In genomic region chr4:2186133-2186864, GRCh38 we compare ENCODE assay signal across 9 cellular contexts. TPM values are rescaled to one million over a fixed set of nuclear protein-coding genes. Genes with fewer than 3 reads are reported as not detected.
DNase-seq lines count a peak whose midpoint lies in the region; TF ChIP-seq lines count a peak whose summit lies in the region.
"Had no signal": no experiment of that assay in that cellular context is flagged by ENCODE, and none has a peak within 500 bp of the region (broad histone marks: within the 10 kb centered on the region; RNA-seq: fewer than 3 reads in every experiment).

No MANE protein-coding gene starts in this region.

- H3K4ac ChIP-seq in trophoblast cell (ENCODE audit: low read depth, low read length) = no peak overlapping the region

- H2AFZ ChIP-seq in trophoblast cell (ENCODE audit: insufficient read depth, low read length, poor library complexity) = no peak overlapping the region

- H4K8ac ChIP-seq in trophoblast cell (ENCODE audit: low read depth, low read length) = no peak overlapping the region

- no peak overlapping the region for H3K14ac ChIP-seq in trophoblast cell (ENCODE audit: low read length)

- H3K9me3 ChIP-seq in colonic mucosa (no peaks in the 10 kb centered on the region), trophoblast cell (ENCODE audit: insufficient read depth, low read depth, low read length) (no peaks in the 10 kb centered on the region)

- H3K36me3 ChIP-seq in colonic mucosa (no peaks in the 10 kb centered on the region), trophoblast cell (ENCODE audit: control insufficient read depth in 1 of 2, insufficient read depth in 2 of 2, low read length in 2 of 2) (no peaks in the 10 kb centered on the region)

- no peak overlapping the region for H3K18ac ChIP-seq in trophoblast cell (ENCODE audit: low read length)

- H3K27ac ChIP-seq in colonic mucosa (no peak overlapping the region), trophoblast cell (ENCODE audit: low read depth, low read length) (no peak overlapping the region)

- no peak overlapping the region for H3K4me2 ChIP-seq in trophoblast cell (ENCODE audit: low read length)

- no peaks in the 10 kb centered on the region for H3K79me2 ChIP-seq in trophoblast cell (ENCODE audit: control insufficient read depth, insufficient read depth, low read length, poor library complexity)

- H4K91ac ChIP-seq in trophoblast cell (ENCODE audit: low read depth, low read length) = no peak overlapping the region

- H3K27me3 ChIP-seq in colonic mucosa (no peaks in the 10 kb centered on the region), trophoblast cell (ENCODE audit: insufficient read depth, low read length) (no peaks in the 10 kb centered on the region)

- DNase-seq in DMS 273 (lab: John Stamatoyannopoulos, UW; ENCODE audit: unreplicated experiment) (peak; percentile 44), DMS 273 treated with DMSO at 0.1 percent for 48 hours (lab: John Stamatoyannopoulos, UW) (no peak), NCI-H460 (ENCODE audit: extremely low read depth, low read depth) (peak; percentile 25), colonic mucosa (no peak), trophoblast cell (peak; percentile 37 to 75), NCI-H187 (lab: John Stamatoyannopoulos, UW) (no peak), globus pallidus (ENCODE audit: low spot score) (no peak), retina (no peak)
- DNase-seq: effector memory CD8-positive, alpha-beta T cell had no signal

- no peak overlapping the region for H2BK12ac ChIP-seq in trophoblast cell (ENCODE audit: low read length)

- intact Hi-C loops in colonic mucosa (cut with DNase I) = loop anchor here (10.0 kb wide), 1 partner anchor 271 kb away; no protein-coding TSS in a partner anchor

- no peak overlapping the region for H2BK120ac ChIP-seq in trophoblast cell (ENCODE audit: insufficient read depth, low read length, poor library complexity)

- no peaks in the 10 kb centered on the region for H3K79me1 ChIP-seq in trophoblast cell (ENCODE audit: low read length)

- WGBS in trophoblast cell (ENCODE audit: extremely low coverage, insufficient coverage, insufficient read length) = no CpG with 5 or more reads among the region's 9 CpGs

- no peak overlapping the region for H2BK5ac ChIP-seq in trophoblast cell (ENCODE audit: low read depth, low read length, poor library complexity)

- H2AK5ac ChIP-seq in trophoblast cell (ENCODE audit: low read length) = no peak overlapping the region

- H4K12ac ChIP-seq in trophoblast cell (ENCODE audit: low read depth, low read length) = no peak overlapping the region

- peak; percentile 43 for TF ChIP-seq CTCF in colonic mucosa (IDR thresholded peaks at IDR 0.05)

- no peak overlapping the region for H3K4me3 ChIP-seq in colonic mucosa
- no peak overlapping the region for H3K4me3 ChIP-seq in trophoblast cell (ENCODE audit: low read depth, low read length)

- H3K9ac ChIP-seq in colonic mucosa (ENCODE audit: low read depth in 2 of 2, low read length in 2 of 2) (no peak overlapping the region), trophoblast cell (ENCODE audit: low read length) (no peak overlapping the region)

- H3K4me1 ChIP-seq in colonic mucosa = no peaks in the 10 kb centered on the region
- no peaks in the 10 kb centered on the region for H3K4me1 ChIP-seq in trophoblast cell (ENCODE audit: control insufficient read depth in 1 of 2, insufficient read depth in 2 of 2, low read length in 2 of 2)

- H3K23ac ChIP-seq in trophoblast cell (ENCODE audit: low read length) = no peak overlapping the region

RNA-seq across cellular contexts. Expression of gene HAUS3, which starts 55.6 kb away (rescaled TPM):
- total RNA-seq in NCI-H460 (2014; rRNA removed; shearing (Covaris generic)) = 11.9 and 12.3 TPM in 2 replicates
- polyA plus RNA-seq in NCI-H460 (2014; cell fraction: nucleus; rRNA removed) = 17.4 and 43.3 TPM in 2 replicates
- total RNA-seq in colonic mucosa = 10 to 100 TPM in 1 of 2 donors, 1 to 10 TPM in 1; 9.1 to 13.0 TPM
- polyA plus RNA-seq in trophoblast cell (2013) = 13.2 and 13.7 TPM in 2 replicates

RNA-seq across cellular contexts. Expression of gene POLN, which starts 55.6 kb away (rescaled TPM):
- total RNA-seq in NCI-H460 (2014; rRNA removed; shearing (Covaris generic)) = 0.50 and 0.75 TPM in 2 replicates
- polyA plus RNA-seq in NCI-H460 (2014; cell fraction: nucleus; rRNA removed) = 0.16 and 3.2 TPM in 2 replicates
- total RNA-seq in colonic mucosa = 1 to 10 TPM; 1.6 to 2.8 TPM
- polyA plus RNA-seq in trophoblast cell (2013) = 1.2 and 1.5 TPM in 2 replicates

Comparison
In these comparisons a context has a peak if more than half of its experiments do, and no peak if none do; other contexts are left out.
1. DNase-seq: peak in DMS 273 (single experiment), NCI-H460 (single experiment) and trophoblast cell (2 of 2); none in DMS 273 treated with DMSO at 0.1 percent for 48 hours (single experiment), colonic mucosa (single experiment), NCI-H187 (0 of 2), globus pallidus (single experiment) and retina (single experiment).